Comparison of ENCODE assay signal across 23 cellular contexts in the genomic region with DNA sequence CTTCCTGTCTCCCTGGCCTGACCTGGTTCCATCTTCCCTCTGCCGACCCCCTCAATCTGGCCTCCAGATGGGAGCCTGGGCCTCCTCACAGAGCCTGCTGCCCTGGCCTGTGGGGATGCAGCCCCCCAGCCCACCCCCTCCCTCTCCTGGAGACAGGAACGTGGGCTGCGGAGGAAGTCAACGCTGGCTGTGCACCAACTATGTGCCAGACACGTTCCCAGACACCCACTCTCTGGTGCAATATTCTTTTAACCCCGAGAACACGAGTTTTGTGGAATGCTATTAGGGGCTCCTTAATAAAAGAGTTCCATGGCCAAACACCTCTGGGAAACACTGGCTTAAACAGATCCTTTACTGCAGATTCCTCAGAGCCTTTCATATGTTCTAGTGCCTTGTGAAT. TPM values are rescaled to one million over a fixed set of nuclear protein-coding genes. Genes with fewer than 3 reads are reported as not detected.
"Had no signal": no experiment of that assay in that cellular context is flagged by ENCODE, and none has a peak within 500 bp of the region (broad histone marks: within the 10 kb centered on the region; RNA-seq: fewer than 3 reads in every experiment).

No MANE protein-coding gene starts in this region.

- H3K36me3 ChIP-seq: brain microvascular endothelial cell, right atrium auricular region, transverse colon had no signal

- H3K4me3 ChIP-seq: mucosa of descending colon, right atrium auricular region, skin epidermis, transverse colon had no signal

- DNase-seq: activated CD4-positive, alpha-beta T cell treated with anti-CD3 and anti-CD28 coated beads for 4 hours; activated CD8-positive, alpha-beta memory T cell treated with anti-CD3 and anti-CD28 coated beads, Interleukin-2, amount 50 U/mL, for 4 hours; activated CD8-positive, alpha-beta T cell treated with anti-CD3 and anti-CD28 coated beads for 36 hours; activated gamma-delta T cell; activated T-cell treated with anti-CD3 and anti-CD28 coated beads, Interleukin-2, amount 50 U/mL, for 72 hours; amygdala; brain microvascular endothelial cell; cerebellar nuclear complex; effector CD8-positive, alpha-beta T cell; left colon; mammary epithelial cell; mucosa of descending colon; naive thymus-derived CD4-positive, alpha-beta T cell; nucleus accumbens; posterior cingulate gyrus; stimulated activated CD4-positive, alpha-beta T cell treated with anti-CD3 and anti-CD28 coated beads, Interleukin-4, amount 100 ng/mL, for 4 hours; stimulated activated CD8-positive, alpha-beta memory T cell treated with anti-CD3 and anti-CD28 coated beads, Interleukin-4, amount 100 ng/mL, for 48 hours; stimulated activated naive CD8-positive, alpha-beta T cell treated with anti-CD3 and anti-CD28 coated beads, Interleukin-15, Interleukin-2, amounts not matched to agents 100 U/mL and 50 U/mL, for 24 hours; transverse colon had no signal

- H3K27me3 ChIP-seq: brain microvascular endothelial cell, right atrium auricular region, transverse colon had no signal

- ATAC-seq: activated CD8-positive, alpha-beta T cell treated with anti-CD3 and anti-CD28 coated beads for 36 hours; activated naive CD4-positive, alpha-beta T cell treated with anti-CD3 and anti-CD28 coated beads, Interleukin-2, amount 50 U/mL, for 72 hours; activated T-cell treated with anti-CD3 and anti-CD28 coated beads, Interleukin-2, amount 50 U/mL, for 72 hours; left colon; mucosa of descending colon; naive thymus-derived CD4-positive, alpha-beta T cell; stimulated activated naive CD8-positive, alpha-beta T cell treated with anti-CD3 and anti-CD28 coated beads, Interleukin-15, Interleukin-2, amounts not matched to agents 100 U/mL and 50 U/mL, for 24 hours had no signal

- H3K27ac ChIP-seq: brain microvascular endothelial cell, right atrium auricular region, skin epidermis, transverse colon had no signal

- H3K9me3 ChIP-seq: mucosa of descending colon, right atrium auricular region, transverse colon had no signal

RNA-seq across cellular contexts. Expression of a gene that starts 15.9 kb away (rescaled TPM):
- total RNA-seq: T-helper 2 cell treated with Interferon-gamma antibody and Interleukin-4, amounts not matched to agents 100 ng/mL and 5 ng/mL, for 36 hours had no signal
- polyA plus RNA-seq: mammary epithelial cell had no signal
